In genomic region chr1:201466492-201466891, GRCh38 we compare ENCODE assay signal across 14 cellular contexts. TPM values are rescaled to one million over a fixed set of nuclear protein-coding genes. Genes with fewer than 3 reads are reported as not detected.
A peak's percentile ranks its signal among the peaks of the same experiment; 100 is the strongest.
DNase-seq lines count a peak whose midpoint lies in the region; ATAC-seq and TF ChIP-seq lines count a peak whose summit lies in the region.
"Had no signal": no experiment of that assay in that cellular context is flagged by ENCODE, and none has a peak within 500 bp of the region (broad histone marks: within the 10 kb centered on the region; RNA-seq: fewer than 3 reads in every experiment).

No MANE protein-coding gene starts in this region.

- no peaks in the 10 kb centered on the region for H3K9me2 ChIP-seq in hepatocyte (replicated peaks; ENCODE audit: insufficient read depth)

- no peak for TF ChIP-seq CTCF in GM12864 (IDR thresholded peaks at IDR 0.05; ENCODE audit: low read depth, low read length, missing control alignments)
- no peak for TF ChIP-seq CTCF in hepatocyte (IDR thresholded peaks at IDR 0.05; ENCODE audit: poor library complexity)

- H3K27ac ChIP-seq in angular gyrus (ENCODE audit: low read depth, low read length) (peak overlapping the region; percentile 52), hepatocyte (no peak overlapping the region), skeletal muscle tissue (ENCODE audit: low read depth, low read length) (peak overlapping the region; percentile 92)
- no peak overlapping the region for H3K27ac ChIP-seq in effector memory CD4-positive, alpha-beta T cell (ENCODE audit: insufficient read depth, low read length, poor library complexity, severe bottlenecking)
- H3K27ac ChIP-seq: HL-60 had no signal

- peaks cover 9% of the 10 kb centered on the region for H4K20me1 ChIP-seq in hepatocyte (ENCODE audit: insufficient read depth, poor library complexity, severe bottlenecking)

- peak overlapping the region; percentile 85 for H3K4me2 ChIP-seq in hepatocyte

- ATAC-seq in HG03159 (IDR thresholded peaks at IDR 0.05; ENCODE audit: unreplicated experiment), result no peak

- H3K9ac ChIP-seq in skeletal muscle tissue (ENCODE audit: low read depth in 1 of 3, low read length in 3 of 3), result peak overlapping the region; percentile 30 to 94 (median 91)

- 87% methylated on average over 3 of the region's 3 CpGs for whole genome bisulfite sequencing in hepatocyte (ENCODE audit: low lambda C conversion rate, missing lambda C conversion rate)

- H3K4me3 ChIP-seq in GM12864 (ENCODE audit: low read depth, low read length) (peak overlapping the region; percentile 82; the same call in 1 of the 2 replicates), hepatocyte (no peak overlapping the region), skeletal muscle tissue (ENCODE audit: low read length in 3 of 3) (peak overlapping the region; percentile 49 to 92 (median 91))
- no peak overlapping the region for H3K4me3 ChIP-seq in effector memory CD4-positive, alpha-beta T cell (ENCODE audit: insufficient read depth, low read depth, low read length, poor library complexity, severe bottlenecking)

- H3K27me3 ChIP-seq in hepatocyte, result no peaks in the 10 kb centered on the region
- H3K27me3 ChIP-seq in skeletal muscle tissue (ENCODE audit: control insufficient read depth in 3 of 3, insufficient read depth in 3 of 3, low read length in 3 of 3), result no peaks in the 10 kb centered on the region
- H3K27me3 ChIP-seq in effector memory CD4-positive, alpha-beta T cell (replicated peaks; ENCODE audit: control insufficient read depth, insufficient read depth, low read length, poor library complexity, severe bottlenecking), result no peaks in the 10 kb centered on the region

- H3K36me3 ChIP-seq in hepatocyte (replicated peaks; ENCODE audit: insufficient read depth, low read depth) (no peaks in the 10 kb centered on the region), skeletal muscle tissue (ENCODE audit: control insufficient read depth in 3 of 3, insufficient read depth in 3 of 3, low read length in 3 of 3) (peaks cover 12 to 18% (median 15%) of the 10 kb centered on the region in 3 donors)
- H3K36me3 ChIP-seq in effector memory CD4-positive, alpha-beta T cell (ENCODE audit: control insufficient read depth, insufficient read depth, low read length), result no peaks in the 10 kb centered on the region

- H3K9me3 ChIP-seq in hepatocyte (ENCODE audit: low read depth) (no peaks in the 10 kb centered on the region), skeletal muscle tissue (ENCODE audit: control insufficient read depth in 3 of 3, low read length in 3 of 3) (no peaks in the 10 kb centered on the region)
- no peaks in the 10 kb centered on the region for H3K9me3 ChIP-seq in effector memory CD4-positive, alpha-beta T cell (ENCODE audit: control insufficient read depth, low read length)

- H3K4me1 ChIP-seq in hepatocyte (ENCODE audit: insufficient read depth), result peaks cover 43% of the 10 kb centered on the region
- peaks cover 34 to 76% (median 55%) of the 10 kb centered on the region in 3 donors for H3K4me1 ChIP-seq in skeletal muscle tissue (ENCODE audit: control insufficient read depth in 3 of 3, insufficient read depth in 3 of 3, low read length in 3 of 3)
- H3K4me1 ChIP-seq in effector memory CD4-positive, alpha-beta T cell (ENCODE audit: control insufficient read depth, insufficient read depth, low read length, poor library complexity, severe bottlenecking), result peaks cover 10% of the 10 kb centered on the region

- peaks cover 30% of the 10 kb centered on the region for H3K79me2 ChIP-seq in hepatocyte

- DNase-seq in GM12864 (ENCODE audit: low read depth), result no peak
- DNase-seq in hepatocyte (ENCODE audit: low spot score), result no peak
- no peak for DNase-seq in hepatic stellate cell (ENCODE audit: low spot score)
- no peak for DNase-seq in islet precursor cell
- DNase-seq in effector memory CD4-positive, alpha-beta T cell, result no peak
- DNase-seq: activated CD4-positive, alpha-beta T cell treated with anti-CD3 and anti-CD28 coated beads for 4 hours; central memory CD4-positive, alpha-beta T cell; NCI-H524 treated with DMSO at 0.1 percent for 48 hours; stimulated activated CD8-positive, alpha-beta memory T cell treated with anti-CD3 and anti-CD28 coated beads, Interleukin-4, amount 100 ng/mL, for 48 hours had no signal

- no peak overlapping the region for H2AFZ ChIP-seq in hepatocyte

RNA-seq across cellular contexts. Expression of gene PHLDA3, which starts 2.5 kb away (rescaled TPM):
- total RNA-seq in hepatocyte (24.4 and 30.2 TPM in 2 replicates), skeletal muscle tissue (8.9 TPM)
- polyA plus RNA-seq in hepatocyte, result 62.9 and 64.6 TPM in 2 replicates

RNA-seq across cellular contexts. Expression of gene CSRP1, which starts 40.4 kb away (rescaled TPM):
- total RNA-seq in hepatocyte, result 76.0 and 101 TPM in 2 replicates
- polyA plus RNA-seq in hepatocyte, result 47.6 and 50.9 TPM in 2 replicates
- 42.8 TPM for total RNA-seq in skeletal muscle tissue

RNA-seq across cellular contexts. Expression of gene TNNI1, which starts 45.0 kb away (rescaled TPM):
- total RNA-seq in hepatocyte (2.6 and 4.1 TPM in 2 replicates), skeletal muscle tissue (251 TPM)
- polyA plus RNA-seq in hepatocyte, result 4.2 and 12.4 TPM in 2 replicates
- total RNA-seq: mononuclear cell had no signal

Comparison
In these comparisons a context has a peak if more than half of its experiments do, and no peak if none do; other contexts are left out.
1. H3K4me3 ChIP-seq: peak in GM12864 (single experiment) and skeletal muscle tissue (3 of 3); none in hepatocyte (single experiment) and effector memory CD4-positive, alpha-beta T cell (single experiment).
2. H3K27ac ChIP-seq: peak in angular gyrus (single experiment) and skeletal muscle tissue (single experiment); none in hepatocyte (single experiment) and effector memory CD4-positive, alpha-beta T cell (single experiment).
3. RNA of gene TNNI1, which starts 45.0 kb away (total RNA-seq): 251 TPM in skeletal muscle tissue (single experiment); 2.6 to 4.1 TPM in hepatocyte; every median in the first group is over 10 times any median in the second.